ENCODE assay signal across 8 cellular contexts in genomic region chr1:203692565-203693470, GRCh38.
DNase-seq lines count a peak whose midpoint lies in the region; ATAC-seq and TF ChIP-seq lines count a peak whose summit lies in the region.

No MANE protein-coding gene starts in this region.

- H3K4me1 Mint-ChIP-seq in activated CD4-positive, alpha-beta T cell treated with anti-CD3 and anti-CD28 coated beads, Interleukin-2, amount 10 ng/mL, durations not matched to agents 24 days and 14 days: peaks cover 45% of the 10 kb centered on the region
- peaks cover 20% of the 10 kb centered on the region for H3K4me1 Mint-ChIP-seq in activated CD8-positive, alpha-beta T cell treated with anti-CD3 and anti-CD28 coated beads for 36 hours (ENCODE audit: low read depth)

- CTCF ChIA-PET in activated CD8-positive, alpha-beta T cell treated with anti-CD3 and anti-CD28 coated beads for 36 hours (lab: Charles Lee): interaction anchor here (0.8 to 2.8 kb wide), 11 partner anchors 9 to 424 kb away, joined by 3 to 14 read pairs (median 4); partner anchors contain the start of gene ATP2B4

- POLR2A ChIA-PET in activated CD8-positive, alpha-beta T cell treated with anti-CD3 and anti-CD28 coated beads for 36 hours (lab: Charles Lee): interaction anchor here (1.2 kb wide), 1 partner anchor 10 kb away, joined by 6 read pairs; no protein-coding TSS in a partner anchor

- H3K27me3 Mint-ChIP-seq in activated CD4-positive, alpha-beta T cell treated with anti-CD3 and anti-CD28 coated beads, Interleukin-2, amount 10 ng/mL, durations not matched to agents 24 days and 14 days: no peaks in the 10 kb centered on the region
- no peaks in the 10 kb centered on the region for H3K27me3 Mint-ChIP-seq in activated CD8-positive, alpha-beta T cell treated with anti-CD3 and anti-CD28 coated beads for 36 hours

- no peak overlapping the region for H3K4me3 Mint-ChIP-seq in activated CD4-positive, alpha-beta T cell treated with anti-CD3 and anti-CD28 coated beads, Interleukin-2, amount 10 ng/mL, durations not matched to agents 24 days and 14 days
- H3K4me3 Mint-ChIP-seq in activated CD8-positive, alpha-beta T cell treated with anti-CD3 and anti-CD28 coated beads for 36 hours: no peak overlapping the region

- peak overlapping the region; percentile 54 for H3K27ac ChIP-seq in psoas muscle

- peaks cover 31% of the 10 kb centered on the region for H3K36me3 Mint-ChIP-seq in activated CD4-positive, alpha-beta T cell treated with anti-CD3 and anti-CD28 coated beads, Interleukin-2, amount 10 ng/mL, durations not matched to agents 24 days and 14 days (ENCODE audit: low read depth)
- H3K36me3 Mint-ChIP-seq in activated CD8-positive, alpha-beta T cell treated with anti-CD3 and anti-CD28 coated beads for 36 hours (ENCODE audit: low read depth): no peaks in the 10 kb centered on the region

- intact Hi-C loops in activated CD4-positive, alpha-beta T cell treated with anti-CD3 and anti-CD28 coated beads, Interleukin-2, amount 10 ng/mL, durations not matched to agents 24 days and 14 days (cut with micrococcal nuclease): no loop called here
- intact Hi-C loops in activated CD8-positive, alpha-beta T cell treated with anti-CD3 and anti-CD28 coated beads for 36 hours (cut with micrococcal nuclease): no loop called here
- intact Hi-C loops in psoas muscle (cut with DNase I): no loop called here

- 25 to 30% (median 29%) methylated on average over 5 of the region's 5 CpGs for WGBS in psoas muscle, 3 donors

- H3K9me3 ChIP-seq in psoas muscle: no peaks in the 10 kb centered on the region

- H3K27ac Mint-ChIP-seq in activated CD4-positive, alpha-beta T cell treated with anti-CD3 and anti-CD28 coated beads, Interleukin-2, amount 10 ng/mL, durations not matched to agents 24 days and 14 days: peak overlapping the region; percentile 64
- peak overlapping the region; percentile 50 for H3K27ac Mint-ChIP-seq in activated CD8-positive, alpha-beta T cell treated with anti-CD3 and anti-CD28 coated beads for 36 hours

- no peaks in the 10 kb centered on the region for H3K9me3 Mint-ChIP-seq in activated CD4-positive, alpha-beta T cell treated with anti-CD3 and anti-CD28 coated beads, Interleukin-2, amount 10 ng/mL, durations not matched to agents 24 days and 14 days
- no peaks in the 10 kb centered on the region for H3K9me3 Mint-ChIP-seq in activated CD8-positive, alpha-beta T cell treated with anti-CD3 and anti-CD28 coated beads for 36 hours

- no peaks in the 10 kb centered on the region for H3K27me3 ChIP-seq in psoas muscle (ENCODE audit: insufficient read depth in 3 of 3, low read length in 2 of 3)

- peak; percentile 64 for ATAC-seq in activated CD8-positive, alpha-beta T cell treated with anti-CD3 and anti-CD28 coated beads for 36 hours
- ATAC-seq in psoas muscle: peak; percentile 77 to 91 (median 86)
- ATAC-seq in HG03097 (IDR thresholded peaks at IDR 0.05; ENCODE audit: low FRiP score, unreplicated experiment): no peak
- no peak for ATAC-seq in GM19452 (IDR thresholded peaks at IDR 0.05; ENCODE audit: unreplicated experiment)

- TF ChIP-seq CTCF in activated CD8-positive, alpha-beta T cell treated with anti-CD3 and anti-CD28 coated beads for 36 hours (IDR thresholded peaks at IDR 0.05): no peak
- TF ChIP-seq CTCF in psoas muscle (IDR thresholded peaks at IDR 0.05): no peak

- DNase-seq in activated CD4-positive, alpha-beta T cell treated with anti-CD3 and anti-CD28 coated beads, Interleukin-2, amount 10 ng/mL, durations not matched to agents 24 days and 14 days: no peak
- DNase-seq in activated CD4-positive, alpha-beta T cell treated with anti-CD3 and anti-CD28 coated beads for 48 hours: no peak
- no peak for DNase-seq in activated CD8-positive, alpha-beta T cell treated with anti-CD3 and anti-CD28 coated beads for 36 hours
- DNase-seq in glomerular endothelial cell (ENCODE audit: extremely low read depth, low read depth, low spot score) (peak; percentile 37), psoas muscle (peak; percentile 85 to 91), NCI-H1048 (lab: John Stamatoyannopoulos, UW) (no peak)

- H3K4me3 ChIP-seq in psoas muscle: no peak overlapping the region

- peaks cover 4 to 7% of the 10 kb centered on the region in 2 donors for H3K36me3 ChIP-seq in psoas muscle (ENCODE audit: insufficient read depth in 1 of 2, low read depth in 1 of 2)

- peaks cover 27% of the 10 kb centered on the region for H3K4me1 ChIP-seq in psoas muscle

Comparison
In these comparisons a context has a peak if more than half of its experiments do, and no peak if none do; other contexts are left out.
1. DNase-seq: peak in glomerular endothelial cell (single experiment) and psoas muscle (2 of 2); none in activated CD4-positive, alpha-beta T cell treated with anti-CD3 and anti-CD28 coated beads, Interleukin-2, amount 10 ng/mL, durations not matched to agents 24 days and 14 days (single experiment), activated CD4-positive, alpha-beta T cell treated with anti-CD3 and anti-CD28 coated beads for 48 hours (single experiment), activated CD8-positive, alpha-beta T cell treated with anti-CD3 and anti-CD28 coated beads for 36 hours (single experiment) and NCI-H1048 (single experiment).
2. ATAC-seq: peak in activated CD8-positive, alpha-beta T cell treated with anti-CD3 and anti-CD28 coated beads for 36 hours (single experiment) and psoas muscle (4 of 4); none in HG03097 (single experiment) and GM19452 (single experiment).